In genomic region chr3:129515820-129516432, GRCh38 we compare ENCODE assay signal across 17 cellular contexts. TPM values are rescaled to one million over a fixed set of nuclear protein-coding genes. Genes with fewer than 3 reads are reported as not detected.
"Had no signal": no experiment of that assay in that cellular context is flagged by ENCODE, and none has a peak within 500 bp of the region (broad histone marks: within the 10 kb centered on the region; RNA-seq: fewer than 3 reads in every experiment).

No MANE protein-coding gene starts in this region.

RNA-seq across cellular contexts. Expression of gene RHO, which starts 12.5 kb away (rescaled TPM):
- total RNA-seq: activated CD4-positive, alpha-beta memory T cell treated with anti-CD3 and anti-CD28 coated beads for 36 hours; activated CD4-positive, alpha-beta T cell treated with anti-CD3 and anti-CD28 coated beads for 36 hours; activated CD4-positive, alpha-beta T cell treated with anti-CD3 and anti-CD28 coated beads, Interleukin-2, amount 10 ng/mL, durations not matched to agents 24 days and 14 days; activated naive CD4-positive, alpha-beta T cell treated with anti-CD3 and anti-CD28 coated beads, Interleukin-2, amount 50 U/mL, for 72 hours; activated naive CD8-positive, alpha-beta T cell treated with anti-CD3 and anti-CD28 coated beads, Interleukin-2, amount 10 ng/mL, durations not matched to agents 7 days and 5 days; activated T-cell treated with anti-CD3 and anti-CD28 coated beads, Interleukin-2, amount 50 U/mL, for 72 hours; astrocyte; cardiac muscle cell; endothelial cell of umbilical vein; esophagus squamous epithelium; fibroblast of lung; fibroblast of villous mesenchyme; gastroesophageal sphincter; glomerular endothelial cell; T-helper 1 cell treated with Interleukin-12 subunit alpha and Interleukin-12 subunit beta and Interleukin-4 antibody, amounts not matched to agents 30 ng/mL and 1 ng/mL, for 36 hours had no signal
- polyA plus RNA-seq: cardiac muscle cell, endothelial cell of umbilical vein, esophagus, fibroblast of lung had no signal

RNA-seq across cellular contexts. Expression of gene H1-8, which starts 27.0 kb away (rescaled TPM):
- total RNA-seq: activated CD4-positive, alpha-beta memory T cell treated with anti-CD3 and anti-CD28 coated beads for 36 hours; activated CD4-positive, alpha-beta T cell treated with anti-CD3 and anti-CD28 coated beads for 36 hours; activated CD4-positive, alpha-beta T cell treated with anti-CD3 and anti-CD28 coated beads, Interleukin-2, amount 10 ng/mL, durations not matched to agents 24 days and 14 days; activated naive CD4-positive, alpha-beta T cell treated with anti-CD3 and anti-CD28 coated beads, Interleukin-2, amount 50 U/mL, for 72 hours; activated naive CD8-positive, alpha-beta T cell treated with anti-CD3 and anti-CD28 coated beads, Interleukin-2, amount 10 ng/mL, durations not matched to agents 7 days and 5 days; activated T-cell treated with anti-CD3 and anti-CD28 coated beads, Interleukin-2, amount 50 U/mL, for 72 hours; astrocyte; cardiac muscle cell; dorsolateral prefrontal cortex; endothelial cell of umbilical vein; esophagus squamous epithelium; fibroblast of lung; fibroblast of villous mesenchyme; gastroesophageal sphincter; glomerular endothelial cell; T-helper 1 cell treated with Interleukin-12 subunit alpha and Interleukin-12 subunit beta and Interleukin-4 antibody, amounts not matched to agents 30 ng/mL and 1 ng/mL, for 36 hours had no signal
- polyA plus RNA-seq: cardiac muscle cell, endothelial cell of umbilical vein, esophagus, fibroblast of lung had no signal
